8 cellular contexts compared by ENCODE assay signal in the genomic region with DNA sequence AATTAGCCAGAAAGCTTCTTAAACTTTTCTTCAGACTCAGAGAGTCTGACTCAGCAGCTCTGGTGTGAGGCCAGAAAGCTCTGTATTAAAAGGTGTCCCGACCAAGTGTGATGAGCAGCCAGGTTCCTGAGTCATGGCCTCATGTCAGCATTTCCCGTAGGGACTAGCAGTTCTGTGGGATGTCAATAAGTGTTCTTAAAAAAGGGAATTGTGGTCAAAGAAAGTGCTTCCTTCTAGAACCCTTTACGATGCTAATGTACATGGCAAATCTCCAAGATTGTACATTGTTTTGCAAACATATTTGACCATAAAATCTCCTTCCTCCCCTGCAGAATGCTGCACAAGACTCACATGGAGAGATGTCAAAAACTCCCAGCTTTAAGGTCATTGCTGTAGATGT.
DNase-seq lines count a peak whose midpoint lies in the region; ATAC-seq and TF ChIP-seq lines count a peak whose summit lies in the region.
"Had no signal": no experiment of that assay in that cellular context is flagged by ENCODE, and none has a peak within 500 bp of the region (broad histone marks: within the 10 kb centered on the region; RNA-seq: fewer than 3 reads in every experiment).

No MANE protein-coding gene starts in this region.

- 33% methylated on average over 3 of the region's 3 CpGs for WGBS in hepatocyte (ENCODE audit: low lambda C conversion rate, missing lambda C conversion rate)
- 8 to 15% (median 11%) methylated on average over 3 of the region's 3 CpGs for WGBS in spleen, 5 donors

- peaks cover 5% of the 10 kb centered on the region for H3K4me1 ChIP-seq in hepatocyte (ENCODE audit: insufficient read depth)
- peaks cover 0 to 27% (median 10%) of the 10 kb centered on the region in 4 donors for H3K4me1 ChIP-seq in tibial artery
- H3K4me1 ChIP-seq in spleen: peaks cover 7 to 25% (median 9%) of the 10 kb centered on the region in 6 donors

- H3K4me2 ChIP-seq in hepatocyte: no peak overlapping the region

- TF ChIP-seq CTCF in VCaP (conservative IDR thresholded peaks at IDR 0.05): no peak
- no peak for TF ChIP-seq CTCF in hepatocyte (IDR thresholded peaks at IDR 0.05; ENCODE audit: poor library complexity)
- no peak for TF ChIP-seq CTCF in tibial artery (IDR thresholded peaks at IDR 0.05)
- no peak for TF ChIP-seq CTCF in spleen (IDR thresholded peaks at IDR 0.05 in 8 of 11, conservative IDR thresholded peaks at IDR 0.05 in 3 of 11)

- H3K27me3 ChIP-seq in hepatocyte (no peaks in the 10 kb centered on the region), tibial artery (no peaks in the 10 kb centered on the region), spleen (replicated peaks in 1 of 7) (no peaks in the 10 kb centered on the region)

- H3K9me3 ChIP-seq in hepatocyte (ENCODE audit: low read depth) (no peaks in the 10 kb centered on the region), tibial artery (no peaks in the 10 kb centered on the region), spleen (peaks cover 0 to 4% (median 0%) of the 10 kb centered on the region in 8 donors)

- H3K79me2 ChIP-seq in hepatocyte: no peaks in the 10 kb centered on the region

- DNase-seq in HK-2 (ENCODE audit: unreplicated experiment) (peak; percentile 49), hepatocyte (ENCODE audit: low spot score) (peak; percentile 19), tibial artery (peak; percentile 54 to 71), D341Med (ENCODE audit: low spot score) (no peak), spleen (no peak)
- DNase-seq: head of caudate nucleus had no signal

- H2AFZ ChIP-seq in hepatocyte: no peak overlapping the region

- H3K27ac ChIP-seq in VCaP (peak overlapping the region; percentile 4; the same call in 1 of the 2 replicates), hepatocyte (no peak overlapping the region), tibial artery (peak overlapping the region in 1 of 2 donors; percentile 41), spleen (peak overlapping the region in 1 of 8 donors; percentile 2)

- H3K36me3 ChIP-seq in hepatocyte (replicated peaks; ENCODE audit: insufficient read depth, low read depth) (no peaks in the 10 kb centered on the region), tibial artery (peaks cover 22 to 47% (median 44%) of the 10 kb centered on the region in 3 donors), spleen (no peaks in the 10 kb centered on the region)

- no peaks in the 10 kb centered on the region for H3K9me2 ChIP-seq in hepatocyte (replicated peaks; ENCODE audit: insufficient read depth)

- TF ChIP-seq POLR2A in spleen (IDR thresholded peaks at IDR 0.05): no peak

- no peaks in the 10 kb centered on the region for H4K20me1 ChIP-seq in hepatocyte (ENCODE audit: insufficient read depth, poor library complexity, severe bottlenecking)

- H3K4me3 ChIP-seq in hepatocyte: no peak overlapping the region
- no peak overlapping the region for H3K4me3 ChIP-seq in tibial artery
- H3K4me3 ChIP-seq in spleen: no peak overlapping the region

- intact Hi-C loops in tibial artery (cut with DNase I; ENCODE audit: low total_unique reads) (no loop called here), spleen (cut with DNase I; ENCODE audit: low total_unique reads) (no loop called here)

- ATAC-seq in GM21390 (IDR thresholded peaks at IDR 0.05; ENCODE audit: unreplicated experiment): no peak

Comparison
In these comparisons a context has a peak if more than half of its experiments do, and no peak if none do; other contexts are left out.
1. DNase-seq: peak in HK-2 (single experiment), hepatocyte (single experiment) and tibial artery (2 of 2); none in D341Med (single experiment) and spleen (single experiment).